ENCODE assay signal across 1 cellular context in the genomic region with DNA sequence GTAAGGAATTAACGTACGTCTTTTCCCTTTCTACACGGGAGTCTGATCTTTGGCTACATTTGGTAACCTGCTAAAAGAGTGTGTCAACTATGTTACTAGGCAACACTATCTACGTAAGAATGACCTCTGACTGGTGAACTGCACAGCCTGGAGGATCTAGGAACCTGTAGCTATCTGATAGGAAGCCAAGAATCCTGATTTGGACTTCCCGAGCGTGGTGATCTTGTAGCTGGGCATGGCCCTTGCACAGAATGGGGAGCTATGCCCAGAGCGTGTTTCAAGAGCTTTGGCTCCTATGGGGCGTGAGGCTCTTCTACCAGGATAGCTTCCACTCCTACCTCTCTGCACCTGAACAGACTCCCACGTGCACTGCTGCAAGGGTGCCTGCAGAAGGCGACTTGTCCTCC.
TF ChIP-seq lines count a peak whose summit lies in the region.

No MANE protein-coding gene starts in this region.

TF ChIP-seq in liver, 16 proteins besides CTCF, POLR2A, EP300 and RAD21 (continued from another document):
- TF ChIP-seq, protein P1, sequence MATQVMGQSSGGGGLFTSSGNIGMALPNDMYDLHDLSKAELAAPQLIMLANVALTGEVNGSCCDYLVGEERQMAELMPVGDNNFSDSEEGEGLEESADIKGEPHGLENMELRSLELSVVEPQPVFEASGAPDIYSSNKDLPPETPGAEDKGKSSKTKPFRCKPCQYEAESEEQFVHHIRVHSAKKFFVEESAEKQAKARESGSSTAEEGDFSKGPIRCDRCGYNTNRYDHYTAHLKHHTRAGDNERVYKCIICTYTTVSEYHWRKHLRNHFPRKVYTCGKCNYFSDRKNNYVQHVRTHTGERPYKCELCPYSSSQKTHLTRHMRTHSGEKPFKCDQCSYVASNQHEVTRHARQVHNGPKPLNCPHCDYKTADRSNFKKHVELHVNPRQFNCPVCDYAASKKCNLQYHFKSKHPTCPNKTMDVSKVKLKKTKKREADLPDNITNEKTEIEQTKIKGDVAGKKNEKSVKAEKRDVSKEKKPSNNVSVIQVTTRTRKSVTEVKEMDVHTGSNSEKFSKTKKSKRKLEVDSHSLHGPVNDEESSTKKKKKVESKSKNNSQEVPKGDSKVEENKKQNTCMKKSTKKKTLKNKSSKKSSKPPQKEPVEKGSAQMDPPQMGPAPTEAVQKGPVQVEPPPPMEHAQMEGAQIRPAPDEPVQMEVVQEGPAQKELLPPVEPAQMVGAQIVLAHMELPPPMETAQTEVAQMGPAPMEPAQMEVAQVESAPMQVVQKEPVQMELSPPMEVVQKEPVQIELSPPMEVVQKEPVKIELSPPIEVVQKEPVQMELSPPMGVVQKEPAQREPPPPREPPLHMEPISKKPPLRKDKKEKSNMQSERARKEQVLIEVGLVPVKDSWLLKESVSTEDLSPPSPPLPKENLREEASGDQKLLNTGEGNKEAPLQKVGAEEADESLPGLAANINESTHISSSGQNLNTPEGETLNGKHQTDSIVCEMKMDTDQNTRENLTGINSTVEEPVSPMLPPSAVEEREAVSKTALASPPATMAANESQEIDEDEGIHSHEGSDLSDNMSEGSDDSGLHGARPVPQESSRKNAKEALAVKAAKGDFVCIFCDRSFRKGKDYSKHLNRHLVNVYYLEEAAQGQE (IDR thresholded peaks at IDR 0.05) = no peak
- TF ChIP-seq GABPA (IDR thresholded peaks at IDR 0.05 in 1 of 2, conservative IDR thresholded peaks at IDR 0.05 in 1 of 2) (peak in 1 of 2 donors; percentile 38), NR2F2 (IDR thresholded peaks at IDR 0.05) (peak; percentile 53), TAF1 (conservative IDR thresholded peaks at IDR 0.05) (no peak), FOXA2 (IDR thresholded peaks at IDR 0.05) (peak; percentile 46), FOXA1 (IDR thresholded peaks at IDR 0.05) (peak; percentile 61), JUND (IDR thresholded peaks at IDR 0.05) (peak; percentile 55 to 75), HNF4A (conservative IDR thresholded peaks at IDR 0.05) (peak; percentile 74 to 83), EGR1 (IDR thresholded peaks at IDR 0.05; ENCODE audit: low read depth in 2 of 2) (peak in 1 of 2 donors; percentile 47), RXRA (IDR thresholded peaks at IDR 0.05) (peak; percentile 81 to 87)
- TF ChIP-seq, protein P2, sequence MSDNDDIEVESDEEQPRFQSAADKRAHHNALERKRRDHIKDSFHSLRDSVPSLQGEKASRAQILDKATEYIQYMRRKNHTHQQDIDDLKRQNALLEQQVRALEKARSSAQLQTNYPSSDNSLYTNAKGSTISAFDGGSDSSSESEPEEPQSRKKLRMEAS (IDR thresholded peaks at IDR 0.05) = no peak
- TF ChIP-seq, protein P3, sequence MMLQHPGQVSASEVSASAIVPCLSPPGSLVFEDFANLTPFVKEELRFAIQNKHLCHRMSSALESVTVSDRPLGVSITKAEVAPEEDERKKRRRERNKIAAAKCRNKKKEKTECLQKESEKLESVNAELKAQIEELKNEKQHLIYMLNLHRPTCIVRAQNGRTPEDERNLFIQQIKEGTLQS (IDR thresholded peaks at IDR 0.05) = no peak
